8 cellular contexts compared by ENCODE assay signal in genomic region chr17:64847504-64848466, GRCh38.
DNase-seq lines count a peak whose midpoint lies in the region; ATAC-seq and TF ChIP-seq lines count a peak whose summit lies in the region.
"Not testable (repeated sequence)": the region's sequence is repeated elsewhere in the genome, so short reads cannot be mapped to it uniquely, and the experiment has no call there.

No MANE protein-coding gene starts in this region.

- not testable (repeated sequence) for H3K4me1 Mint-ChIP-seq in CD4-positive, alpha-beta memory T cell; neural progenitor cell

- not testable (repeated sequence) for H3K9ac ChIP-seq in neural progenitor cell

- not testable (repeated sequence) for H3K9me3 ChIP-seq in CD4-positive, alpha-beta memory T cell (ENCODE audit: control insufficient read depth in 1 of 2, low read length in 2 of 2); ascending aorta; neural progenitor cell (ENCODE audit: low read depth)

- H3K36me3 Mint-ChIP-seq in CD4-positive, alpha-beta memory T cell; neural progenitor cell: not testable (repeated sequence)

- not testable (repeated sequence) for H3K27me3 Mint-ChIP-seq in CD4-positive, alpha-beta memory T cell; neural progenitor cell (ENCODE audit: insufficient read depth, low read depth)

- peak; percentile 14 to 57 (median 39) for TF ChIP-seq CTCF in ascending aorta (IDR thresholded peaks at IDR 0.05)
- TF ChIP-seq CTCF in neural progenitor cell (IDR thresholded peaks at IDR 0.05) = peak; percentile 71

- peak overlapping the region in 1 of 7 donors; percentile 43 for H3K27ac Mint-ChIP-seq in CD4-positive, alpha-beta memory T cell
- not testable (repeated sequence) for H3K27ac Mint-ChIP-seq in neural progenitor cell

- ATAC-seq in HG02642 (IDR thresholded peaks at IDR 0.05; ENCODE audit: poor library complexity, unreplicated experiment) = peak; percentile 45

- not testable (repeated sequence) for H3K79me2 ChIP-seq in neural progenitor cell (ENCODE audit: low read depth)

- H3K4me3 ChIP-seq in CD4-positive, alpha-beta memory T cell (ENCODE audit: low read length in 2 of 2); ascending aorta; neural progenitor cell: not testable (repeated sequence)

- H3K27ac ChIP-seq in CD4-positive, alpha-beta memory T cell (ENCODE audit: low read depth, low read length); ascending aorta; neural progenitor cell: not testable (repeated sequence)

- H3K4me3 Mint-ChIP-seq in CD4-positive, alpha-beta memory T cell; neural progenitor cell: not testable (repeated sequence)

- CTCF ChIA-PET in CD4-positive, alpha-beta memory T cell (lab: Charles Lee; ENCODE audit: partially characterized antibody) = not testable (repeated sequence)

- H3K9me3 Mint-ChIP-seq in CD4-positive, alpha-beta memory T cell; neural progenitor cell: not testable (repeated sequence)

- H3K36me3 ChIP-seq in CD4-positive, alpha-beta memory T cell (ENCODE audit: insufficient read depth, low read length); ascending aorta; neural progenitor cell: not testable (repeated sequence)

- H3K27me3 ChIP-seq in CD4-positive, alpha-beta memory T cell (ENCODE audit: insufficient read depth, low read length); ascending aorta; neural progenitor cell: not testable (repeated sequence)

- peak overlapping the region; percentile 93 for H2AFZ ChIP-seq in neural progenitor cell (replicated peaks)

- not testable (repeated sequence) for H3K4me1 ChIP-seq in CD4-positive, alpha-beta memory T cell (ENCODE audit: insufficient read depth, low read length); ascending aorta; neural progenitor cell

- peak; percentile 62 to 69 (median 64) for DNase-seq in CD4-positive, alpha-beta memory T cell
- DNase-seq in NCI-H774 (lab: John Stamatoyannopoulos, UW) (peak; percentile 29), ascending aorta (ENCODE audit: low spot score in 2 of 2) (peak in 1 of 2 donors; percentile 78), head of caudate nucleus (peak; percentile 23 to 90 (median 75)), neural progenitor cell (ENCODE audit: low spot score) (peak; percentile 77)
- peak; percentile 61 for DNase-seq in activated CD4-positive, alpha-beta T cell treated with anti-CD3 and anti-CD28 coated beads for 1 hour
- peak; percentile 55 to 60 for DNase-seq in stimulated activated CD8-positive, alpha-beta memory T cell treated with anti-CD3 and anti-CD28 coated beads, Interleukin-4, amount 100 ng/mL, for 1 hour (ENCODE audit: low read depth in 2 of 2, low spot score in 1 of 2)

- POLR2A ChIA-PET in CD4-positive, alpha-beta memory T cell (lab: Charles Lee; ENCODE audit: partially characterized antibody) = not testable (repeated sequence)

- H3K4me2 ChIP-seq in neural progenitor cell = not testable (repeated sequence)

- intact Hi-C loops in CD4-positive, alpha-beta memory T cell (cut with micrococcal nuclease); ascending aorta (cut with DNase I); head of caudate nucleus (cut with DNase I): not testable (repeated sequence)

- not testable (repeated sequence) for H3F3A ChIP-seq in neural progenitor cell (ENCODE audit: low read depth)

- not testable (repeated sequence) for H4K20me1 ChIP-seq in neural progenitor cell (ENCODE audit: low read depth)
